In genomic region chrX:102658551-102658950, GRCh38 we compare ENCODE assay signal across 1 cellular context.
A peak's percentile ranks its signal among the peaks of the same experiment; 100 is the strongest.
TF ChIP-seq lines count a peak whose summit lies in the region.

No MANE protein-coding gene starts in this region.

TF ChIP-seq in HepG2, 621 proteins besides CTCF, POLR2A, EP300 and RAD21:
- TF ChIP-seq ZNF616 (CRISPR knock-in tag; IDR thresholded peaks at IDR 0.05; ENCODE audit: low read depth): no peak
- no peak for TF ChIP-seq NPAS2 (CRISPR knock-in tag; IDR thresholded peaks at IDR 0.05; ENCODE audit: borderline replicate concordance)
- TF ChIP-seq ZFP36L2 (CRISPR knock-in tag; IDR thresholded peaks at IDR 0.05): no peak
- 0 out of 2 replicates have a peak, but pooled peaks have one; percentile 15 for TF ChIP-seq FOXA3 (CRISPR knock-in tag; IDR thresholded peaks at IDR 0.05)
- no peak for TF ChIP-seq JUNB (CRISPR knock-in tag; IDR thresholded peaks at IDR 0.05; ENCODE audit: borderline replicate concordance)
- TF ChIP-seq, protein P1, sequence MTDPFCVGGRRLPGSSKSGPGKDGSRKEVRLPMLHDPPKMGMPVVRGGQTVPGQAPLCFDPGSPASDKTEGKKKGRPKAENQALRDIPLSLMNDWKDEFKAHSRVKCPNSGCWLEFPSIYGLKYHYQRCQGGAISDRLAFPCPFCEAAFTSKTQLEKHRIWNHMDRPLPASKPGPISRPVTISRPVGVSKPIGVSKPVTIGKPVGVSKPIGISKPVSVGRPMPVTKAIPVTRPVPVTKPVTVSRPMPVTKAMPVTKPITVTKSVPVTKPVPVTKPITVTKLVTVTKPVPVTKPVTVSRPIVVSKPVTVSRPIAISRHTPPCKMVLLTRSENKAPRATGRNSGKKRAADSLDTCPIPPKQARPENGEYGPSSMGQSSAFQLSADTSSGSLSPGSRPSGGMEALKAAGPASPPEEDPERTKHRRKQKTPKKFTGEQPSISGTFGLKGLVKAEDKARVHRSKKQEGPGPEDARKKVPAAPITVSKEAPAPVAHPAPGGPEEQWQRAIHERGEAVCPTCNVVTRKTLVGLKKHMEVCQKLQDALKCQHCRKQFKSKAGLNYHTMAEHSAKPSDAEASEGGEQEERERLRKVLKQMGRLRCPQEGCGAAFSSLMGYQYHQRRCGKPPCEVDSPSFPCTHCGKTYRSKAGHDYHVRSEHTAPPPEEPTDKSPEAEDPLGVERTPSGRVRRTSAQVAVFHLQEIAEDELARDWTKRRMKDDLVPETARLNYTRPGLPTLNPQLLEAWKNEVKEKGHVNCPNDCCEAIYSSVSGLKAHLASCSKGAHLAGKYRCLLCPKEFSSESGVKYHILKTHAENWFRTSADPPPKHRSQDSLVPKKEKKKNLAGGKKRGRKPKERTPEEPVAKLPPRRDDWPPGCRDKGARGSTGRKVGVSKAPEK (CRISPR knock-in tag; IDR thresholded peaks at IDR 0.05; ENCODE audit: borderline replicate concordance): no peak
- TF ChIP-seq ZSCAN31 (CRISPR knock-in tag; IDR thresholded peaks at IDR 0.05; ENCODE audit: low read depth): no peak
- TF ChIP-seq CEBPB (IDR thresholded peaks at IDR 0.05; ENCODE audit: borderline replicate concordance, low read depth, low read length): peak; percentile 87; the same call in 1 of the 2 replicates
- TF ChIP-seq GATAD2A (CRISPR knock-in tag; IDR thresholded peaks at IDR 0.05): 0 out of 2 replicates have a peak, but pooled peaks have one; percentile 27
- peak; percentile 39; the same call in 1 of the 2 replicates for TF ChIP-seq SAP130 (CRISPR knock-in tag; IDR thresholded peaks at IDR 0.05; ENCODE audit: low read depth)
- TF ChIP-seq CEBPG (CRISPR knock-in tag; IDR thresholded peaks at IDR 0.05): peak; percentile 89
- TF ChIP-seq IRF2 (CRISPR knock-in tag; IDR thresholded peaks at IDR 0.05): no peak
- TF ChIP-seq, protein P2, sequence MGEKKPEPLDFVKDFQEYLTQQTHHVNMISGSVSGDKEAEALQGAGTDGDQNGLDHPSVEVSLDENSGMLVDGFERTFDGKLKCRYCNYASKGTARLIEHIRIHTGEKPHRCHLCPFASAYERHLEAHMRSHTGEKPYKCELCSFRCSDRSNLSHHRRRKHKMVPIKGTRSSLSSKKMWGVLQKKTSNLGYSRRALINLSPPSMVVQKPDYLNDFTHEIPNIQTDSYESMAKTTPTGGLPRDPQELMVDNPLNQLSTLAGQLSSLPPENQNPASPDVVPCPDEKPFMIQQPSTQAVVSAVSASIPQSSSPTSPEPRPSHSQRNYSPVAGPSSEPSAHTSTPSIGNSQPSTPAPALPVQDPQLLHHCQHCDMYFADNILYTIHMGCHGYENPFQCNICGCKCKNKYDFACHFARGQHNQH (CRISPR knock-in tag; IDR thresholded peaks at IDR 0.05): no peak
- peak; percentile 26; the same call in 1 of the 2 replicates for TF ChIP-seq ARID5B (CRISPR knock-in tag; IDR thresholded peaks at IDR 0.05)
- TF ChIP-seq ATF7 (IDR thresholded peaks at IDR 0.05): peak; percentile 59
- no peak for TF ChIP-seq ATF7 (CRISPR knock-in tag; IDR thresholded peaks at IDR 0.05)
- no peak for TF ChIP-seq TARDBP (CRISPR knock-in tag; IDR thresholded peaks at IDR 0.05)
- TF ChIP-seq ZNF781 (CRISPR knock-in tag; IDR thresholded peaks at IDR 0.05; ENCODE audit: borderline replicate concordance, not compliant biosample characterization): no peak
- TF ChIP-seq, protein P3, sequence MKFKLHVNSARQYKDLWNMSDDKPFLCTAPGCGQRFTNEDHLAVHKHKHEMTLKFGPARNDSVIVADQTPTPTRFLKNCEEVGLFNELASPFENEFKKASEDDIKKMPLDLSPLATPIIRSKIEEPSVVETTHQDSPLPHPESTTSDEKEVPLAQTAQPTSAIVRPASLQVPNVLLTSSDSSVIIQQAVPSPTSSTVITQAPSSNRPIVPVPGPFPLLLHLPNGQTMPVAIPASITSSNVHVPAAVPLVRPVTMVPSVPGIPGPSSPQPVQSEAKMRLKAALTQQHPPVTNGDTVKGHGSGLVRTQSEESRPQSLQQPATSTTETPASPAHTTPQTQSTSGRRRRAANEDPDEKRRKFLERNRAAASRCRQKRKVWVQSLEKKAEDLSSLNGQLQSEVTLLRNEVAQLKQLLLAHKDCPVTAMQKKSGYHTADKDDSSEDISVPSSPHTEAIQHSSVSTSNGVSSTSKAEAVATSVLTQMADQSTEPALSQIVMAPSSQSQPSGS (CRISPR knock-in tag; IDR thresholded peaks at IDR 0.05): peak; percentile 58; the same call in 1 of the 2 replicates
- TF ChIP-seq ZFP62 (CRISPR knock-in tag; IDR thresholded peaks at IDR 0.05): no peak
- TF ChIP-seq, protein P4, sequence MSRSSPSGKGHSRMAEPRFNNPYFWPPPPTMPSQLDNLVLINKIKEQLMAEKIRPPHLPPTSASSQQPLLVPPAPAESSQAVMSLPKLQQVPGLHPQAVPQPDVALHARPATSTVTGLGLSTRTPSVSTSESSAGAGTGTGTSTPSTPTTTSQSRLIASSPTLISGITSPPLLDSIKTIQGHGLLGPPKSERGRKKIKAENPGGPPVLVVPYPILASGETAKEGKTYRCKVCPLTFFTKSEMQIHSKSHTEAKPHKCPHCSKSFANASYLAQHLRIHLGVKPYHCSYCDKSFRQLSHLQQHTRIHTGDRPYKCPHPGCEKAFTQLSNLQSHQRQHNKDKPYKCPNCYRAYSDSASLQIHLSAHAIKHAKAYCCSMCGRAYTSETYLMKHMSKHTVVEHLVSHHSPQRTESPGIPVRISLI (CRISPR knock-in tag; IDR thresholded peaks at IDR 0.05; ENCODE audit: borderline replicate concordance): peak; percentile 41; the same call in 1 of the 2 replicates
- 0 out of 2 replicates have a peak, but pooled peaks have one; percentile 16 for TF ChIP-seq SOX5 (CRISPR knock-in tag; IDR thresholded peaks at IDR 0.05; ENCODE audit: borderline replicate concordance)
- TF ChIP-seq CREB1 (IDR thresholded peaks at IDR 0.05): no peak
- TF ChIP-seq CREB1 (CRISPR knock-in tag; IDR thresholded peaks at IDR 0.05): 0 out of 2 replicates have a peak, but pooled peaks have one; percentile 13
- 0 out of 2 replicates have a peak, but pooled peaks have one; percentile 35 for TF ChIP-seq NFKBIZ (CRISPR knock-in tag; IDR thresholded peaks at IDR 0.05)
- no peak for TF ChIP-seq BORCS8-MEF2B (CRISPR knock-in tag; IDR thresholded peaks at IDR 0.05)
- no peak for TF ChIP-seq SUZ12 (IDR thresholded peaks at IDR 0.05; ENCODE audit: low read depth, low read length)
- no peak for TF ChIP-seq ZNF441 (CRISPR knock-in tag; IDR thresholded peaks at IDR 0.05; ENCODE audit: borderline replicate concordance)
- TF ChIP-seq HNRNPLL (IDR thresholded peaks at IDR 0.05; ENCODE audit: low read depth, low read length, poor library complexity, severe bottlenecking): no peak
- TF ChIP-seq ZNF367 (CRISPR knock-in tag; IDR thresholded peaks at IDR 0.05; ENCODE audit: borderline replicate concordance): 0 out of 2 replicates have a peak, but pooled peaks have one; percentile 26
- TF ChIP-seq ZNF557 (CRISPR knock-in tag; IDR thresholded peaks at IDR 0.05): no peak
- TF ChIP-seq, protein P5, sequence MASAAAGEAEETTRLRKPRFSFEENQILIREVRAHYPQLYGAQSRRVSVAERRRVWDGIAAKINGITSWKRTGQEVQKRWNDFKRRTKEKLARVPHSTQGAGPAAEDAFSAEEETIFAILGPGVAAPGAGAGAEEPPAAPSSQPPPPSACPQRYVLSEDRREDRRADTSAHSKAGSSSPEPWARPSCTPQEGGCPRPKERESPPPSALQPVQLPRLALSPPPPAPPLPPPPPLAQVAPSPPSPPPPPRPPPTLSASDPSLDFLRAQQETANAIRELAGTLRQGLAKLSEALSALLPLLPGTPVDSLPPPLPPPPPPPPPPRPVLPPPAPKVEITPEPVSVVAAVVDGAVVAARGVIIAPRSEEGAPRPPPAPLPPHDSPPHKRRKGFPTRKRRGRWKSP (CRISPR knock-in tag; IDR thresholded peaks at IDR 0.05): no peak
- no peak for TF ChIP-seq NKX3-1 (CRISPR knock-in tag; IDR thresholded peaks at IDR 0.05)
- TF ChIP-seq ZNF331 (CRISPR knock-in tag; IDR thresholded peaks at IDR 0.05): no peak
- TF ChIP-seq HNF4A (CRISPR knock-in tag; IDR thresholded peaks at IDR 0.05): peak; percentile 64
- TF ChIP-seq POGK (CRISPR knock-in tag; conservative IDR thresholded peaks at IDR 0.05): no peak
- TF ChIP-seq, protein P6, sequence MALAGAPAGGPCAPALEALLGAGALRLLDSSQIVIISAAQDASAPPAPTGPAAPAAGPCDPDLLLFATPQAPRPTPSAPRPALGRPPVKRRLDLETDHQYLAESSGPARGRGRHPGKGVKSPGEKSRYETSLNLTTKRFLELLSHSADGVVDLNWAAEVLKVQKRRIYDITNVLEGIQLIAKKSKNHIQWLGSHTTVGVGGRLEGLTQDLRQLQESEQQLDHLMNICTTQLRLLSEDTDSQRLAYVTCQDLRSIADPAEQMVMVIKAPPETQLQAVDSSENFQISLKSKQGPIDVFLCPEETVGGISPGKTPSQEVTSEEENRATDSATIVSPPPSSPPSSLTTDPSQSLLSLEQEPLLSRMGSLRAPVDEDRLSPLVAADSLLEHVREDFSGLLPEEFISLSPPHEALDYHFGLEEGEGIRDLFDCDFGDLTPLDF (CRISPR knock-in tag; IDR thresholded peaks at IDR 0.05): no peak
- TF ChIP-seq ZNF567 (CRISPR knock-in tag; IDR thresholded peaks at IDR 0.05; ENCODE audit: borderline replicate concordance): no peak
- no peak for TF ChIP-seq SMYD3 (CRISPR knock-in tag; IDR thresholded peaks at IDR 0.05)
- TF ChIP-seq DNMT1 (CRISPR knock-in tag; IDR thresholded peaks at IDR 0.05): no peak
- no peak for TF ChIP-seq CENPX (CRISPR knock-in tag; IDR thresholded peaks at IDR 0.05)
- no peak for TF ChIP-seq NFIC (IDR thresholded peaks at IDR 0.05; ENCODE audit: low read length)
- TF ChIP-seq, protein P7, sequence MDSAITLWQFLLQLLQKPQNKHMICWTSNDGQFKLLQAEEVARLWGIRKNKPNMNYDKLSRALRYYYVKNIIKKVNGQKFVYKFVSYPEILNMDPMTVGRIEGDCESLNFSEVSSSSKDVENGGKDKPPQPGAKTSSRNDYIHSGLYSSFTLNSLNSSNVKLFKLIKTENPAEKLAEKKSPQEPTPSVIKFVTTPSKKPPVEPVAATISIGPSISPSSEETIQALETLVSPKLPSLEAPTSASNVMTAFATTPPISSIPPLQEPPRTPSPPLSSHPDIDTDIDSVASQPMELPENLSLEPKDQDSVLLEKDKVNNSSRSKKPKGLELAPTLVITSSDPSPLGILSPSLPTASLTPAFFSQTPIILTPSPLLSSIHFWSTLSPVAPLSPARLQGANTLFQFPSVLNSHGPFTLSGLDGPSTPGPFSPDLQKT (CRISPR knock-in tag; IDR thresholded peaks at IDR 0.05; ENCODE audit: borderline replicate concordance): no peak
- TF ChIP-seq RBFOX2 (IDR thresholded peaks at IDR 0.05; ENCODE audit: low read depth, low read length): no peak
- TF ChIP-seq RBM39 (IDR thresholded peaks at IDR 0.05; ENCODE audit: low read depth, low read length, poor library complexity, severe bottlenecking): no peak
